ENCODE assay signal across 1 cellular context in the genomic region with DNA sequence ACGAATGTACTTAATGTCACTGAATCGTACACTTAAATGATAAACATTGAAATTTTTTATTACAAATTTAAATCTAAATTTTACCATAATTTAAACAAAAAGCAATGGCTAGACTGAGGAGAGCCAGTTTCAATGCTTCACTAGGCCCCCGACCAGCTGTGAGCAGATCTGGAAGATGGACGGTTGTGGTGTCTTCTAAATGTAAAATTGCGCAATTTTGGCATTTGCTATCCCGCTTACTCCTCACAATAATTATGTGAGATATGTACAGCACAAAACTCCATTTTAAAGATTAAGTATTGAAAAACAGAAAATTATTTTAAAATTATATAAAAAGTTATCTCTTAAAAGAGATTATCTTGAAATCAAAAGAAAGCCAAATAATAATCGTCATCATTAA. TPM values are rescaled to one million over a fixed set of nuclear protein-coding genes. Genes with fewer than 3 reads are reported as not detected.
"Had no signal": no experiment of that assay in that cellular context is flagged by ENCODE, and none has a peak within 500 bp of the region (broad histone marks: within the 10 kb centered on the region; RNA-seq: fewer than 3 reads in every experiment).

No MANE protein-coding gene starts in this region.

RNA-seq across cellular contexts. Expression of a gene that starts 5.3 kb away (rescaled TPM):
- polyA plus RNA-seq: smooth muscle cell had no signal
